Comparison of ENCODE assay signal across 8 cellular contexts in genomic region chr11:67120881-67121710, GRCh38. TPM values are rescaled to one million over a fixed set of nuclear protein-coding genes. Genes with fewer than 3 reads are reported as not detected.
A peak's percentile ranks its signal among the peaks of the same experiment; 100 is the strongest.
DNase-seq lines count a peak whose midpoint lies in the region; ATAC-seq and TF ChIP-seq lines count a peak whose summit lies in the region.

No MANE protein-coding gene starts in this region.

- no peaks in the 10 kb centered on the region for H3K9me2 ChIP-seq in PC-3 (replicated peaks; ENCODE audit: low read length)

- peak overlapping the region; percentile 77 for H3K4me2 ChIP-seq in PC-3 (ENCODE audit: low read length)

- POLR2A ChIA-PET in PC-3 (lab: Charles Lee; ENCODE audit: unreplicated experiment), result no interaction called here

- H2AFZ ChIP-seq in PC-3 (ENCODE audit: low read length), result peak overlapping the region; percentile 1; the same call in 1 of the 2 replicates

- no peaks in the 10 kb centered on the region for H3F3A ChIP-seq in PC-3 (ENCODE audit: low read length, unreplicated experiment)

- H3K27me3 ChIP-seq in PC-3 (ENCODE audit: low read length) (no peaks in the 10 kb centered on the region), colonic mucosa (no peaks in the 10 kb centered on the region), mononuclear cell (ENCODE audit: insufficient read depth, low read length) (no peaks in the 10 kb centered on the region)

- H3K4me3 ChIP-seq in PC-3 (ENCODE audit: low read length), result peak overlapping the region; percentile 97
- peak overlapping the region; percentile 72 for H3K4me3 ChIP-seq in colonic mucosa
- peak overlapping the region; percentile 80 for H3K4me3 ChIP-seq in mononuclear cell (ENCODE audit: low read length)

- H3K9me3 ChIP-seq in PC-3 (ENCODE audit: low read length) (no peaks in the 10 kb centered on the region), colonic mucosa (no peaks in the 10 kb centered on the region), mononuclear cell (ENCODE audit: low read depth, low read length) (no peaks in the 10 kb centered on the region)

- H3K9ac ChIP-seq in PC-3 (ENCODE audit: low read length) (peak overlapping the region; percentile 86), colonic mucosa (ENCODE audit: low read depth in 2 of 2, low read length in 2 of 2) (peak overlapping the region; percentile 94 to 98)

- H3K36me3 ChIP-seq in PC-3 (ENCODE audit: low read depth, low read length) (peaks cover 5% of the 10 kb centered on the region; the same call in 1 of the 2 replicates), colonic mucosa (no peaks in the 10 kb centered on the region)

- peak; percentile 33 for DNase-seq in ACHN
- peak; percentile 59 for DNase-seq in GM13976 (ENCODE audit: low spot score)
- DNase-seq in PC-3, result peak; percentile 43
- DNase-seq in colonic mucosa, result peak; percentile 55
- DNase-seq in middle frontal gyrus (ENCODE audit: extremely low spot score, low spot score), result no peak

- no peak for TF ChIP-seq CTCF in GM13976 (IDR thresholded peaks at IDR 0.05; ENCODE audit: borderline replicate concordance, control extremely low read depth, extremely low read depth, insufficient read depth, missing control alignments)
- no peak for TF ChIP-seq CTCF in PC-3 (conservative IDR thresholded peaks at IDR 0.05; ENCODE audit: low read depth, low read length)
- no peak for TF ChIP-seq CTCF in colonic mucosa (IDR thresholded peaks at IDR 0.05)

- TSS peak; percentile 46 for BruUV-seq in PC-3 (replicated peaks; lab: Mats Ljungman, UMichigan)

- H3K4me1 ChIP-seq in PC-3 (ENCODE audit: insufficient read depth, low read length), result peaks cover 6% of the 10 kb centered on the region; the same call in 1 of the 2 replicates
- H3K4me1 ChIP-seq in colonic mucosa, result peaks cover 13% of the 10 kb centered on the region
- H3K4me1 ChIP-seq in mononuclear cell (ENCODE audit: insufficient read depth, low read length), result peaks cover 50% of the 10 kb centered on the region

- in situ Hi-C loops in ACHN (cut with HindIII; ENCODE audit: low pct_ligation_motif_present, low pct_unique_long_range_greater_than_20kb, low sequenced_read_pairs), result no loop called here
- in situ Hi-C loops in GM13976 (cut with MboI; ENCODE audit: low sequenced_read_pairs, unreplicated experiment), result no loop called here

- intact Hi-C loops in PC-3 (cut with micrococcal nuclease) (loop anchor here (2.0 kb wide), 2 partner anchors 48 to 120 kb away; no protein-coding TSS in a partner anchor), colonic mucosa (cut with DNase I) (no loop called here)

- H3K79me2 ChIP-seq in PC-3 (ENCODE audit: low read length), result peaks cover 68% of the 10 kb centered on the region

- H3K27ac ChIP-seq in PC-3 (ENCODE audit: low read length) (0 out of 2 replicates have a peak overlapping the region, but pooled peaks have one; percentile 2), colonic mucosa (peak overlapping the region; percentile 95)

- CTCF ChIA-PET in PC-3 (lab: Charles Lee), result no interaction called here

- ATAC-seq in PC-3, result no peak
- ATAC-seq in HG02981 (IDR thresholded peaks at IDR 0.05; ENCODE audit: unreplicated experiment), result no peak
- no peak for ATAC-seq in HG02970 (IDR thresholded peaks at IDR 0.05; ENCODE audit: low FRiP score, unreplicated experiment)

- H4K20me1 ChIP-seq in PC-3 (ENCODE audit: low read length), result peaks cover 17% of the 10 kb centered on the region

RNA-seq across cellular contexts. Expression of gene KDM2A, which starts 2.0 kb away (rescaled TPM):
- 65.3 and 87.1 TPM in 2 replicates for total RNA-seq in PC-3 (2014; rRNA removed)
- total RNA-seq in colonic mucosa, result 10 to 100 TPM; 63.3 to 80.6 TPM
- 197 TPM for total RNA-seq in mononuclear cell
